Comparison of ENCODE assay signal across 24 cellular contexts in the genomic region with DNA sequence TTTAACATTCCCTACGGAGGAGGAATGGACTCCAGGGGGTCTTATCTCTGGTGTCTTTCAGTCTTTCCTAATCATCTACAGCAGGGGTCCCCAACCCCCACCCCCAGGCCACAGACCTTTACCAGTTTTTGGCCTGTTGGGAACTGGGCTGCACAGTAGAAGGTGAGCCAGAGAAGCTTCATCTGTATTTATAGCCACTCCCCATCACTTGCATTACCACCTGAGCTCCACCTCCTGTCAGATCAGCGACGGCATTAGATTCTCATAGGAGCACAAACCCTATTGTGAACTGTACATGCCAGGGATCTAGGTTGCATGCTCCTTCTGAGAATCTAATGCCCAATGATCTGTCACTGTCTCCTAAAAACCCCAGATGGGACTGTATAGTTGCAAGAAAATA.
"Had no signal": no experiment of that assay in that cellular context is flagged by ENCODE, and none has a peak within 500 bp of the region (broad histone marks: within the 10 kb centered on the region; RNA-seq: fewer than 3 reads in every experiment).

No MANE protein-coding gene starts in this region.

- ATAC-seq: effector memory CD8-positive, alpha-beta T cell; esophagus mucosa; foreskin keratinocyte; gastrocnemius medialis; gastroesophageal sphincter; heart left ventricle; heart right ventricle had no signal

- H3K4me3 ChIP-seq: colonic mucosa, coronary artery, dorsolateral prefrontal cortex, esophagus muscularis mucosa, esophagus squamous epithelium, gastrocnemius medialis, gastroesophageal sphincter, heart left ventricle, heart right ventricle had no signal

- H3K36me3 ChIP-seq: colonic mucosa, esophagus muscularis mucosa, esophagus squamous epithelium, gastrocnemius medialis, gastroesophageal sphincter, heart left ventricle, heart right ventricle had no signal

- H3K4me1 ChIP-seq: colonic mucosa, esophagus muscularis mucosa, foreskin keratinocyte, gastrocnemius medialis, gastroesophageal sphincter, heart left ventricle, heart right ventricle had no signal

- H3K27ac ChIP-seq: colonic mucosa, coronary artery, dorsolateral prefrontal cortex, epithelial cell of prostate, esophagus muscularis mucosa, esophagus squamous epithelium, foreskin keratinocyte, gastrocnemius medialis, gastroesophageal sphincter, heart left ventricle, heart right ventricle had no signal

- H3K9me3 ChIP-seq: colonic mucosa, gastrocnemius medialis had no signal

- DNase-seq: colonic mucosa; cortex of kidney; dermis blood vessel endothelial cell; dorsolateral prefrontal cortex; effector CD4-positive, alpha-beta T cell; effector CD8-positive, alpha-beta T cell; effector memory CD4-positive, alpha-beta T cell; effector memory CD8-positive, alpha-beta T cell; endodermal cell; erythroblast; esophagus squamous epithelium; foreskin fibroblast; foreskin keratinocyte; foreskin melanocyte; gastrocnemius medialis; glutamatergic neuron; head of caudate nucleus; heart left ventricle; heart right ventricle had no signal
